ENCODE assay signal across 26 cellular contexts in genomic region chr1:1225238-1225845, GRCh38. TPM values are rescaled to one million over a fixed set of nuclear protein-coding genes. Genes with fewer than 3 reads are reported as not detected.
DNase-seq lines count a peak whose midpoint lies in the region; ATAC-seq, FAIRE-seq and TF ChIP-seq lines count a peak whose summit lies in the region.
"Had no signal": no experiment of that assay in that cellular context is flagged by ENCODE, and none has a peak within 500 bp of the region (broad histone marks: within the 10 kb centered on the region; RNA-seq: fewer than 3 reads in every experiment).

No MANE protein-coding gene starts in this region.

- ATAC-seq in HepG2 (no peak), HG02970 (IDR thresholded peaks at IDR 0.05; ENCODE audit: low FRiP score, unreplicated experiment) (no peak), HG03135 (IDR thresholded peaks at IDR 0.05; ENCODE audit: unreplicated experiment) (no peak)
- ATAC-seq: activated naive CD8-positive, alpha-beta T cell treated with anti-CD3 and anti-CD28 coated beads, Interleukin-2, amount 50 U/mL, for 24 hours; natural killer cell treated with Interleukin-12 subunit alpha and Interleukin-12 subunit beta and Interleukin-15 and Interleukin-18, amount 100 ng/mL, for 72 hours had no signal

- no peak overlapping the region for H2AFZ ChIP-seq in HepG2 (ENCODE audit: low read length)

- H3K4me3 ChIP-seq in HepG2 (replicated peaks in 1 of 3; ENCODE audit: insufficient read depth in 1 of 3, low read depth in 2 of 3, low read length in 3 of 3), result no peak overlapping the region
- H3K4me3 ChIP-seq: esophagus muscularis mucosa, tibial nerve had no signal

- peaks cover 34 to 72% of the 10 kb centered on the region in 2 experiments for H3K36me3 ChIP-seq in HepG2 (replicated peaks in 1 of 2; ENCODE audit: control insufficient read depth in 1 of 2, insufficient read depth in 2 of 2, low read length in 2 of 2)

- no peak for TF ChIP-seq RAD21 in HepG2 (CRISPR knock-in tag; IDR thresholded peaks at IDR 0.05)

- peak overlapping the region; percentile 11 for H3K4me3 Mint-ChIP-seq in activated T-helper 1 cell treated with anti-CD3 and anti-CD28 coated beads, Interleukin-12 subunit alpha, Interleukin-12 subunit beta, Interleukin-2, Interleukin-4 antibody, amounts not matched to agents 30 ng/mL and 10 ng/mL and 1 ng/mL, durations not matched to agents 14 hours and 24 hours and 36 hours
- H3K4me3 Mint-ChIP-seq: activated naive CD8-positive, alpha-beta T cell treated with anti-CD3 and anti-CD28 coated beads, Interleukin-2, amount 50 U/mL, for 24 hours; central memory CD8-positive, alpha-beta T cell; endodermal cell; natural killer cell treated with Interleukin-12 subunit alpha and Interleukin-12 subunit beta and Interleukin-15 and Interleukin-18, amount 100 ng/mL, for 72 hours had no signal

- no peak overlapping the region for H3K9ac ChIP-seq in HepG2 (ENCODE audit: insufficient read depth, low read depth, low read length)

- H3K36me3 Mint-ChIP-seq in activated T-helper 1 cell treated with anti-CD3 and anti-CD28 coated beads, Interleukin-12 subunit alpha, Interleukin-12 subunit beta, Interleukin-2, Interleukin-4 antibody, amounts not matched to agents 30 ng/mL and 10 ng/mL and 1 ng/mL, durations not matched to agents 14 hours and 24 hours and 36 hours (ENCODE audit: low read depth), result peaks cover 40% of the 10 kb centered on the region

- CTCF ChIA-PET in HepG2 (lab: Yijun Ruan, JAX; ENCODE audit: low intra/inter-chr PET ratio, low total read pairs), result no interaction called here

- H3K9me3 ChIP-seq in HepG2 (ENCODE audit: low read length), result no peaks in the 10 kb centered on the region
- H3K9me3 ChIP-seq: esophagus muscularis mucosa, tibial nerve had no signal

- peaks cover 18% of the 10 kb centered on the region for H3K4me1 Mint-ChIP-seq in activated T-helper 1 cell treated with anti-CD3 and anti-CD28 coated beads, Interleukin-12 subunit alpha, Interleukin-12 subunit beta, Interleukin-2, Interleukin-4 antibody, amounts not matched to agents 30 ng/mL and 10 ng/mL and 1 ng/mL, durations not matched to agents 14 hours and 24 hours and 36 hours (ENCODE audit: low read depth)
- H3K4me1 Mint-ChIP-seq: endodermal cell had no signal

- no peak for TF ChIP-seq POLR2A in HepG2 (IDR thresholded peaks at IDR 0.05; ENCODE audit: insufficient read depth in 1 of 2, low read depth in 2 of 2, low read length in 2 of 2)

- H3K27ac ChIP-seq in HepG2 (ENCODE audit: extremely low read length, insufficient read depth, low read length), result no peak overlapping the region
- H3K27ac ChIP-seq: esophagus muscularis mucosa, tibial nerve had no signal

- no peaks in the 10 kb centered on the region for H3K27me3 Mint-ChIP-seq in activated T-helper 1 cell treated with anti-CD3 and anti-CD28 coated beads, Interleukin-12 subunit alpha, Interleukin-12 subunit beta, Interleukin-2, Interleukin-4 antibody, amounts not matched to agents 30 ng/mL and 10 ng/mL and 1 ng/mL, durations not matched to agents 14 hours and 24 hours and 36 hours (ENCODE audit: insufficient read depth)
- H3K27me3 Mint-ChIP-seq: activated naive CD8-positive, alpha-beta T cell treated with anti-CD3 and anti-CD28 coated beads, Interleukin-2, amount 50 U/mL, for 24 hours; central memory CD8-positive, alpha-beta T cell; IgD-negative memory B cell; natural killer cell treated with Interleukin-12 subunit alpha and Interleukin-12 subunit beta and Interleukin-15 and Interleukin-18, amount 100 ng/mL, for 72 hours had no signal

- in situ Hi-C loops in HepG2 (cut with HindIII; ENCODE audit: extremely low pct_ligation_motif_present, low pct_unique_long_range_greater_than_20kb), result no loop called here

- no peak for TF ChIP-seq CTCF in HepG2 (CRISPR knock-in tag; IDR thresholded peaks at IDR 0.05)

- TF ChIP-seq EP300 in HepG2 (IDR thresholded peaks at IDR 0.05; ENCODE audit: low read depth in 2 of 2, low read length in 2 of 2), result no peak
- no peak for TF ChIP-seq EP300 in HepG2 (CRISPR knock-in tag; IDR thresholded peaks at IDR 0.05; ENCODE audit: borderline replicate concordance)

- POLR2A ChIA-PET in HepG2 (lab: Yijun Ruan, JAX), result no interaction called here

- intact Hi-C loops in activated T-helper 1 cell treated with anti-CD3 and anti-CD28 coated beads, Interleukin-12 subunit alpha, Interleukin-12 subunit beta, Interleukin-2, Interleukin-4 antibody, amounts not matched to agents 30 ng/mL and 10 ng/mL and 1 ng/mL, durations not matched to agents 14 hours and 24 hours and 36 hours (cut with micrococcal nuclease), result no loop called here
- intact Hi-C loops in HepG2 (cut with micrococcal nuclease; ENCODE audit: unreplicated experiment), result no loop called here

- no peak for FAIRE-seq in HepG2 (lab: Jason Lieb, UNC)
- FAIRE-seq: keratinocyte had no signal

- no peaks in the 10 kb centered on the region for H3K27me3 ChIP-seq in HepG2 (ENCODE audit: control insufficient read depth in 1 of 2, insufficient read depth in 2 of 2, low read length in 2 of 2)
- H3K27me3 ChIP-seq: esophagus muscularis mucosa, tibial nerve had no signal

- 0 out of 2 replicates have a peak, but pooled peaks cover 7% of the 10 kb centered on the region for H4K20me1 ChIP-seq in HepG2 (ENCODE audit: insufficient read depth, low read length)

- peak overlapping the region; percentile 34 for H3K27ac Mint-ChIP-seq in activated T-helper 1 cell treated with anti-CD3 and anti-CD28 coated beads, Interleukin-12 subunit alpha, Interleukin-12 subunit beta, Interleukin-2, Interleukin-4 antibody, amounts not matched to agents 30 ng/mL and 10 ng/mL and 1 ng/mL, durations not matched to agents 14 hours and 24 hours and 36 hours
- H3K27ac Mint-ChIP-seq: activated naive CD8-positive, alpha-beta T cell treated with anti-CD3 and anti-CD28 coated beads, Interleukin-2, amount 50 U/mL, for 24 hours; endodermal cell; IgD-negative memory B cell had no signal

- no peak overlapping the region for H3K4me2 ChIP-seq in HepG2 (ENCODE audit: low read depth, low read length)

- peaks cover 38% of the 10 kb centered on the region for H3K79me2 ChIP-seq in HepG2 (ENCODE audit: insufficient read depth, low read length)

- DNase-seq in DMS79 (lab: John Stamatoyannopoulos, UW) (peak; percentile 32), NCI-H2196 (lab: John Stamatoyannopoulos, UW; ENCODE audit: unreplicated experiment) (peak; percentile 68), HepG2 (ENCODE audit: low spot score) (no peak), ecto neural progenitor cell (ENCODE audit: low spot score) (no peak), H4 (ENCODE audit: low spot score) (no peak)
- no peak for DNase-seq in activated T-helper 1 cell treated with anti-CD3 and anti-CD28 coated beads, Interleukin-12 subunit alpha, Interleukin-12 subunit beta, Interleukin-2, Interleukin-4 antibody, amounts not matched to agents 30 ng/mL and 10 ng/mL and 1 ng/mL, durations not matched to agents 14 hours and 24 hours and 36 hours (ENCODE audit: low spot score)
- DNase-seq: ACHN; activated gamma-delta T cell treated with Interleukin-2 at 50 U/mL for 16 hours; activated naive CD8-positive, alpha-beta T cell treated with anti-CD3 and anti-CD28 coated beads, Interleukin-2, amount 50 U/mL, for 24 hours; DMS 273 treated with DMSO at 0.1 percent for 48 hours; endodermal cell; foreskin fibroblast; NCI-H1048; NCI-H510A treated with DMSO at 0.1 percent for 48 hours; SHP77; stimulated activated CD4-positive, alpha-beta T cell treated with anti-CD3 and anti-CD28 coated beads, Interleukin-4, amount 100 ng/mL, for 24 hours had no signal

- WGBS in HepG2 (ENCODE audit: low lambda C conversion rate), result 98% methylated on average over 12 of the region's 34 CpGs

- peaks cover 11% of the 10 kb centered on the region for H3K4me1 ChIP-seq in HepG2 (ENCODE audit: insufficient read depth, low read length)

- H3K9me3 Mint-ChIP-seq in activated T-helper 1 cell treated with anti-CD3 and anti-CD28 coated beads, Interleukin-12 subunit alpha, Interleukin-12 subunit beta, Interleukin-2, Interleukin-4 antibody, amounts not matched to agents 30 ng/mL and 10 ng/mL and 1 ng/mL, durations not matched to agents 14 hours and 24 hours and 36 hours, result no peaks in the 10 kb centered on the region
- H3K9me3 Mint-ChIP-seq: activated naive CD8-positive, alpha-beta T cell treated with anti-CD3 and anti-CD28 coated beads, Interleukin-2, amount 50 U/mL, for 24 hours; central memory CD8-positive, alpha-beta T cell; endodermal cell; IgD-negative memory B cell; natural killer cell treated with Interleukin-12 subunit alpha and Interleukin-12 subunit beta and Interleukin-15 and Interleukin-18, amount 100 ng/mL, for 72 hours had no signal

- BruUV-seq in HepG2 (replicated peaks; lab: Mats Ljungman, UMichigan), result no TSS peak

RNA-seq across cellular contexts. Expression of gene SDF4, which starts 6.5 kb away (rescaled TPM):
- total RNA-seq in activated T-helper 1 cell treated with anti-CD3 and anti-CD28 coated beads, Interleukin-12 subunit alpha, Interleukin-12 subunit beta, Interleukin-2, Interleukin-4 antibody, amounts not matched to agents 30 ng/mL and 10 ng/mL and 1 ng/mL, durations not matched to agents 14 hours and 24 hours and 36 hours, result 202 TPM in 2 replicates
- total RNA-seq in HepG2 (2016; rRNA removed; fragmentation: Illumina TruSeq; extraction: Trizol), result 45.3 and 107 TPM in 2 replicates
- total RNA-seq in HepG2 (2016; cell fraction: cytosol; rRNA removed; fragmentation: Illumina TruSeq; extraction: Trizol; ENCODE audit: low read depth), result 39.1 and 57.0 TPM in 2 replicates
- total RNA-seq in HepG2 (2016; cell fraction: insoluble cytoplasmic fraction; rRNA removed; fragmentation: Illumina TruSeq; extraction: Trizol), result 40.3 and 115 TPM in 2 replicates
- total RNA-seq in HepG2 (2016; cell fraction: membrane; rRNA removed; fragmentation: Illumina TruSeq; extraction: Trizol), result 58.4 and 92.5 TPM in 2 replicates
- total RNA-seq in HepG2 (2016; cell fraction: nucleus; rRNA removed; fragmentation: Illumina TruSeq; extraction: Trizol), result 75.1 and 80.9 TPM in 2 replicates
- 80.8 and 99.6 TPM in 2 replicates for polyA plus RNA-seq in HepG2 (2011; rRNA removed)
- polyA plus RNA-seq in HepG2 (2011; cell fraction: cytosol; rRNA removed), result 96.4 and 116 TPM in 2 replicates
- 152 and 158 TPM in 2 replicates for polyA plus RNA-seq in HepG2 (2011; cell fraction: nucleus; rRNA removed)
- polyA plus RNA-seq in HepG2 (2012), result 87.3 and 109 TPM in 2 replicates
- 40.0 and 62.7 TPM in 2 replicates for polyA plus RNA-seq in HepG2 (2016; cell fraction: cytosol; fragmentation: Illumina TruSeq; extraction: Trizol; ENCODE audit: low read depth)
- 61.8 and 64.5 TPM in 2 replicates for polyA plus RNA-seq in HepG2 (2016; cell fraction: insoluble cytoplasmic fraction; fragmentation: Illumina TruSeq; extraction: Trizol; ENCODE audit: low read depth)
- polyA plus RNA-seq in HepG2 (2016; cell fraction: membrane; fragmentation: Illumina TruSeq; extraction: Trizol; ENCODE audit: low read depth), result 59.1 and 86.8 TPM in 2 replicates
- polyA plus RNA-seq in HepG2 (2016; cell fraction: nucleus; fragmentation: Illumina TruSeq; extraction: Trizol; ENCODE audit: insufficient read depth, low read depth), result 181 and 198 TPM in 2 replicates
- 30.8 and 94.7 TPM in 2 replicates for polyA minus RNA-seq in HepG2 (2011; rRNA and poly(A)+ RNA removed; ENCODE audit: low replicate concordance)
- 43.9 and 48.3 TPM in 2 replicates for polyA minus RNA-seq in HepG2 (2011; cell fraction: cytosol; rRNA and poly(A)+ RNA removed)
- 48.9 and 53.8 TPM in 2 replicates for polyA minus RNA-seq in HepG2 (2011; cell fraction: nucleus; rRNA and poly(A)+ RNA removed)
- total RNA-seq in H4 (2014; rRNA removed; shearing (Covaris generic)), result 101 and 116 TPM in 2 replicates

RNA-seq across cellular contexts. Expression of gene B3GALT6, which starts 6.7 kb away (rescaled TPM):
- total RNA-seq in activated T-helper 1 cell treated with anti-CD3 and anti-CD28 coated beads, Interleukin-12 subunit alpha, Interleukin-12 subunit beta, Interleukin-2, Interleukin-4 antibody, amounts not matched to agents 30 ng/mL and 10 ng/mL and 1 ng/mL, durations not matched to agents 14 hours and 24 hours and 36 hours, result 45.9 and 46.3 TPM in 2 replicates
- 9.2 and 14.2 TPM in 2 replicates for total RNA-seq in HepG2 (2016; rRNA removed; fragmentation: Illumina TruSeq; extraction: Trizol)
- 6.4 and 7.6 TPM in 2 replicates for total RNA-seq in HepG2 (2016; cell fraction: cytosol; rRNA removed; fragmentation: Illumina TruSeq; extraction: Trizol; ENCODE audit: low read depth)
- total RNA-seq in HepG2 (2016; cell fraction: insoluble cytoplasmic fraction; rRNA removed; fragmentation: Illumina TruSeq; extraction: Trizol), result 8.3 and 13.0 TPM in 2 replicates
- total RNA-seq in HepG2 (2016; cell fraction: membrane; rRNA removed; fragmentation: Illumina TruSeq; extraction: Trizol), result 13.3 and 15.5 TPM in 2 replicates
- total RNA-seq in HepG2 (2016; cell fraction: nucleus; rRNA removed; fragmentation: Illumina TruSeq; extraction: Trizol), result 9.0 and 10.2 TPM in 2 replicates
- 3.9 and 5.8 TPM in 2 replicates for polyA plus RNA-seq in HepG2 (2011; rRNA removed)
- polyA plus RNA-seq in HepG2 (2011; cell fraction: cytosol; rRNA removed), result 6.9 and 8.0 TPM in 2 replicates
- polyA plus RNA-seq in HepG2 (2011; cell fraction: nucleus; rRNA removed), result 5.4 and 5.5 TPM in 2 replicates
- polyA plus RNA-seq in HepG2 (2012), result 8.3 and 10.4 TPM in 2 replicates
- polyA plus RNA-seq in HepG2 (2016; cell fraction: cytosol; fragmentation: Illumina TruSeq; extraction: Trizol; ENCODE audit: low read depth), result 7.6 and 8.3 TPM in 2 replicates
- polyA plus RNA-seq in HepG2 (2016; cell fraction: insoluble cytoplasmic fraction; fragmentation: Illumina TruSeq; extraction: Trizol; ENCODE audit: low read depth), result 9.7 and 10.2 TPM in 2 replicates
- 12.7 and 13.5 TPM in 2 replicates for polyA plus RNA-seq in HepG2 (2016; cell fraction: membrane; fragmentation: Illumina TruSeq; extraction: Trizol; ENCODE audit: low read depth)
- polyA plus RNA-seq in HepG2 (2016; cell fraction: nucleus; fragmentation: Illumina TruSeq; extraction: Trizol; ENCODE audit: insufficient read depth, low read depth), result 13.7 and 17.1 TPM in 2 replicates
- 7.2 and 12.5 TPM in 2 replicates for polyA minus RNA-seq in HepG2 (2011; rRNA and poly(A)+ RNA removed; ENCODE audit: low replicate concordance)
- 3.8 and 5.0 TPM in 2 replicates for polyA minus RNA-seq in HepG2 (2011; cell fraction: cytosol; rRNA and poly(A)+ RNA removed)
- 7.8 and 8.1 TPM in 2 replicates for polyA minus RNA-seq in HepG2 (2011; cell fraction: nucleus; rRNA and poly(A)+ RNA removed)
- total RNA-seq in H4 (2014; rRNA removed; shearing (Covaris generic)), result 20.5 and 29.6 TPM in 2 replicates

RNA-seq across cellular contexts. Expression of gene TNFRSF4, which starts 11.4 kb away (rescaled TPM):
- total RNA-seq in activated T-helper 1 cell treated with anti-CD3 and anti-CD28 coated beads, Interleukin-12 subunit alpha, Interleukin-12 subunit beta, Interleukin-2, Interleukin-4 antibody, amounts not matched to agents 30 ng/mL and 10 ng/mL and 1 ng/mL, durations not matched to agents 14 hours and 24 hours and 36 hours, result 788 and 811 TPM in 2 replicates
- total RNA-seq in HepG2 (2016; rRNA removed; fragmentation: Illumina TruSeq; extraction: Trizol), result not detected in 2 replicates
- total RNA-seq in HepG2 (2016; cell fraction: cytosol; rRNA removed; fragmentation: Illumina TruSeq; extraction: Trizol; ENCODE audit: low read depth), result not detected in 2 replicates
- total RNA-seq in HepG2 (2016; cell fraction: insoluble cytoplasmic fraction; rRNA removed; fragmentation: Illumina TruSeq; extraction: Trizol), result not detected in 2 replicates
- total RNA-seq in HepG2 (2016; cell fraction: membrane; rRNA removed; fragmentation: Illumina TruSeq; extraction: Trizol), result not detected in 2 replicates
- total RNA-seq in HepG2 (2016; cell fraction: nucleus; rRNA removed; fragmentation: Illumina TruSeq; extraction: Trizol), result not detected in 2 replicates
- 0.21 TPM in 1 of 2 replicates, not detected in the other for polyA plus RNA-seq in HepG2 (2011; rRNA removed)
- polyA plus RNA-seq in HepG2 (2011; cell fraction: cytosol; rRNA removed), result 0.03 TPM in 1 of 2 replicates, not detected in the other
- 0.18 and 0.28 TPM in 2 replicates for polyA plus RNA-seq in HepG2 (2011; cell fraction: nucleus; rRNA removed)
- polyA plus RNA-seq in HepG2 (2012), result not detected in 2 replicates
- not detected in 2 replicates for polyA plus RNA-seq in HepG2 (2016; cell fraction: cytosol; fragmentation: Illumina TruSeq; extraction: Trizol; ENCODE audit: low read depth)
- not detected in 2 replicates for polyA plus RNA-seq in HepG2 (2016; cell fraction: insoluble cytoplasmic fraction; fragmentation: Illumina TruSeq; extraction: Trizol; ENCODE audit: low read depth)
- polyA plus RNA-seq in HepG2 (2016; cell fraction: membrane; fragmentation: Illumina TruSeq; extraction: Trizol; ENCODE audit: low read depth), result not detected in 2 replicates
- polyA plus RNA-seq in HepG2 (2016; cell fraction: nucleus; fragmentation: Illumina TruSeq; extraction: Trizol; ENCODE audit: insufficient read depth, low read depth), result not detected in 2 replicates
- not detected in 2 replicates for polyA minus RNA-seq in HepG2 (2011; rRNA and poly(A)+ RNA removed; ENCODE audit: low replicate concordance)
- polyA minus RNA-seq in HepG2 (2011; cell fraction: cytosol; rRNA and poly(A)+ RNA removed), result not detected in 2 replicates
- polyA minus RNA-seq in HepG2 (2011; cell fraction: nucleus; rRNA and poly(A)+ RNA removed), result not detected in 2 replicates
- total RNA-seq in H4 (2014; rRNA removed; shearing (Covaris generic)), result not detected in 2 replicates
- polyA plus RNA-seq: BJ, IgD-negative memory B cell, keratinocyte had no signal

RNA-seq across cellular contexts. Expression of gene TNFRSF18, which starts 18.9 kb away (rescaled TPM):
- total RNA-seq in activated T-helper 1 cell treated with anti-CD3 and anti-CD28 coated beads, Interleukin-12 subunit alpha, Interleukin-12 subunit beta, Interleukin-2, Interleukin-4 antibody, amounts not matched to agents 30 ng/mL and 10 ng/mL and 1 ng/mL, durations not matched to agents 14 hours and 24 hours and 36 hours, result 350 and 356 TPM in 2 replicates
- total RNA-seq in HepG2 (2016; rRNA removed; fragmentation: Illumina TruSeq; extraction: Trizol), result not detected in 2 replicates
- total RNA-seq in HepG2 (2016; cell fraction: cytosol; rRNA removed; fragmentation: Illumina TruSeq; extraction: Trizol; ENCODE audit: low read depth), result not detected in 2 replicates
- not detected in 2 replicates for total RNA-seq in HepG2 (2016; cell fraction: insoluble cytoplasmic fraction; rRNA removed; fragmentation: Illumina TruSeq; extraction: Trizol)
- total RNA-seq in HepG2 (2016; cell fraction: membrane; rRNA removed; fragmentation: Illumina TruSeq; extraction: Trizol), result not detected in 2 replicates
- total RNA-seq in HepG2 (2016; cell fraction: nucleus; rRNA removed; fragmentation: Illumina TruSeq; extraction: Trizol), result not detected in 2 replicates
- not detected in 2 replicates for polyA plus RNA-seq in HepG2 (2011; rRNA removed)
- not detected in 2 replicates for polyA plus RNA-seq in HepG2 (2011; cell fraction: cytosol; rRNA removed)
- 0.19 TPM in 1 of 2 replicates, not detected in the other for polyA plus RNA-seq in HepG2 (2011; cell fraction: nucleus; rRNA removed)
- polyA plus RNA-seq in HepG2 (2012), result not detected in 2 replicates
- not detected in 2 replicates for polyA plus RNA-seq in HepG2 (2016; cell fraction: cytosol; fragmentation: Illumina TruSeq; extraction: Trizol; ENCODE audit: low read depth)
- polyA plus RNA-seq in HepG2 (2016; cell fraction: insoluble cytoplasmic fraction; fragmentation: Illumina TruSeq; extraction: Trizol; ENCODE audit: low read depth), result not detected in 2 replicates
- polyA plus RNA-seq in HepG2 (2016; cell fraction: membrane; fragmentation: Illumina TruSeq; extraction: Trizol; ENCODE audit: low read depth), result not detected in 2 replicates
- not detected in 2 replicates for polyA plus RNA-seq in HepG2 (2016; cell fraction: nucleus; fragmentation: Illumina TruSeq; extraction: Trizol; ENCODE audit: insufficient read depth, low read depth)
- not detected in 2 replicates for polyA minus RNA-seq in HepG2 (2011; rRNA and poly(A)+ RNA removed; ENCODE audit: low replicate concordance)
- not detected in 2 replicates for polyA minus RNA-seq in HepG2 (2011; cell fraction: cytosol; rRNA and poly(A)+ RNA removed)
- polyA minus RNA-seq in HepG2 (2011; cell fraction: nucleus; rRNA and poly(A)+ RNA removed), result not detected in 2 replicates
- not detected in 2 replicates for total RNA-seq in H4 (2014; rRNA removed; shearing (Covaris generic))
- total RNA-seq: pulmonary artery endothelial cell had no signal

RNA-seq across cellular contexts. Expression of gene C1QTNF12, which starts 21.2 kb away (rescaled TPM):
- 2.2 and 4.1 TPM in 2 replicates for total RNA-seq in activated T-helper 1 cell treated with anti-CD3 and anti-CD28 coated beads, Interleukin-12 subunit alpha, Interleukin-12 subunit beta, Interleukin-2, Interleukin-4 antibody, amounts not matched to agents 30 ng/mL and 10 ng/mL and 1 ng/mL, durations not matched to agents 14 hours and 24 hours and 36 hours
- total RNA-seq in HepG2 (2016; rRNA removed; fragmentation: Illumina TruSeq; extraction: Trizol), result 0.29 and 0.64 TPM in 2 replicates
- total RNA-seq in HepG2 (2016; cell fraction: cytosol; rRNA removed; fragmentation: Illumina TruSeq; extraction: Trizol; ENCODE audit: low read depth), result 0.88 and 0.91 TPM in 2 replicates
- 1.0 TPM in 1 of 2 replicates, not detected in the other for total RNA-seq in HepG2 (2016; cell fraction: insoluble cytoplasmic fraction; rRNA removed; fragmentation: Illumina TruSeq; extraction: Trizol)
- total RNA-seq in HepG2 (2016; cell fraction: membrane; rRNA removed; fragmentation: Illumina TruSeq; extraction: Trizol), result 0.28 and 0.80 TPM in 2 replicates
- total RNA-seq in HepG2 (2016; cell fraction: nucleus; rRNA removed; fragmentation: Illumina TruSeq; extraction: Trizol), result 0.87 TPM in 1 of 2 replicates, not detected in the other
- polyA plus RNA-seq in HepG2 (2011; rRNA removed), result 0.18 and 0.29 TPM in 2 replicates
- polyA plus RNA-seq in HepG2 (2011; cell fraction: cytosol; rRNA removed), result 0.11 and 0.21 TPM in 2 replicates
- polyA plus RNA-seq in HepG2 (2011; cell fraction: nucleus; rRNA removed), result 4.1 and 5.2 TPM in 2 replicates
- polyA plus RNA-seq in HepG2 (2012), result 1.6 and 2.0 TPM in 2 replicates
- polyA plus RNA-seq in HepG2 (2016; cell fraction: cytosol; fragmentation: Illumina TruSeq; extraction: Trizol; ENCODE audit: low read depth), result 0.28 and 0.32 TPM in 2 replicates
- not detected in 2 replicates for polyA plus RNA-seq in HepG2 (2016; cell fraction: insoluble cytoplasmic fraction; fragmentation: Illumina TruSeq; extraction: Trizol; ENCODE audit: low read depth)
- polyA plus RNA-seq in HepG2 (2016; cell fraction: membrane; fragmentation: Illumina TruSeq; extraction: Trizol; ENCODE audit: low read depth), result not detected in 2 replicates
- 2.7 and 4.3 TPM in 2 replicates for polyA plus RNA-seq in HepG2 (2016; cell fraction: nucleus; fragmentation: Illumina TruSeq; extraction: Trizol; ENCODE audit: insufficient read depth, low read depth)
- polyA minus RNA-seq in HepG2 (2011; rRNA and poly(A)+ RNA removed; ENCODE audit: low replicate concordance), result 0.36 and 0.40 TPM in 2 replicates
- polyA minus RNA-seq in HepG2 (2011; cell fraction: cytosol; rRNA and poly(A)+ RNA removed), result not detected in 2 replicates
- not detected in 2 replicates for polyA minus RNA-seq in HepG2 (2011; cell fraction: nucleus; rRNA and poly(A)+ RNA removed)
- 0.21 TPM in 1 of 2 replicates, not detected in the other for total RNA-seq in H4 (2014; rRNA removed; shearing (Covaris generic))

Comparison
In these comparisons a context has a peak if more than half of its experiments do, and no peak if none do; other contexts are left out.
1. DNase-seq: peak in DMS79 (single experiment) and NCI-H2196 (single experiment); none in activated T-helper 1 cell treated with anti-CD3 and anti-CD28 coated beads, Interleukin-12 subunit alpha, Interleukin-12 subunit beta, Interleukin-2, Interleukin-4 antibody, amounts not matched to agents 30 ng/mL and 10 ng/mL and 1 ng/mL, durations not matched to agents 14 hours and 24 hours and 36 hours (single experiment), HepG2 (single experiment), ecto neural progenitor cell (single experiment) and H4 (single experiment).
2. RNA of gene TNFRSF4, which starts 11.4 kb away (total RNA-seq): 788 to 811 TPM in activated T-helper 1 cell treated with anti-CD3 and anti-CD28 coated beads, Interleukin-12 subunit alpha, Interleukin-12 subunit beta, Interleukin-2, Interleukin-4 antibody, amounts not matched to agents 30 ng/mL and 10 ng/mL and 1 ng/mL, durations not matched to agents 14 hours and 24 hours and 36 hours; not detected in HepG2 and not detected in H4; every median in the first group is over 100 times any median in the second.